19 cellular contexts compared by ENCODE assay signal in genomic region chr12:49028666-49029275, GRCh38. TPM values are rescaled to one million over a fixed set of nuclear protein-coding genes. Genes with fewer than 3 reads are reported as not detected.
A peak's percentile ranks its signal among the peaks of the same experiment; 100 is the strongest.
DNase-seq lines count a peak whose midpoint lies in the region; ATAC-seq and TF ChIP-seq lines count a peak whose summit lies in the region.
"Had no signal": no experiment of that assay in that cellular context is flagged by ENCODE, and none has a peak within 500 bp of the region (broad histone marks: within the 10 kb centered on the region; RNA-seq: fewer than 3 reads in every experiment).

No MANE protein-coding gene starts in this region.

- H3K9me3 ChIP-seq in CD8-positive, alpha-beta T cell (ENCODE audit: low read length) = no peaks in the 10 kb centered on the region
- H3K9me3 ChIP-seq: BLaER1 treated with 17β-estradiol and CSF1 and Interleukin-3, amounts not matched to agents 10 nM and 100 nM; SJSA1 had no signal

- peaks cover 74% of the 10 kb centered on the region for H3K36me3 Mint-ChIP-seq in CD8-positive, alpha-beta T cell
- H3K36me3 Mint-ChIP-seq in chondrocyte (ENCODE audit: low read depth) = peaks cover 29% of the 10 kb centered on the region
- H3K36me3 Mint-ChIP-seq in osteocyte (ENCODE audit: unreplicated experiment) = peaks cover 31% of the 10 kb centered on the region

- in situ Hi-C loops in G401 (cut with HindIII; ENCODE audit: low sequenced_read_pairs) = no loop called here

- H3K4me1 ChIP-seq in CD8-positive, alpha-beta T cell (ENCODE audit: insufficient read depth, low read length) = no peaks in the 10 kb centered on the region
- H3K4me1 ChIP-seq: SJSA1 had no signal

- CTCF ChIA-PET in CD8-positive, alpha-beta T cell (lab: Charles Lee) = no interaction called here

- H3K27me3 ChIP-seq in CD8-positive, alpha-beta T cell (ENCODE audit: insufficient read depth, low read length) = no peaks in the 10 kb centered on the region
- H3K27me3 ChIP-seq: BLaER1 treated with 17β-estradiol and CSF1 and Interleukin-3, amounts not matched to agents 10 nM and 100 nM; SJSA1 had no signal

- no peak for ATAC-seq in CD8-positive, alpha-beta T cell
- no peak for ATAC-seq in HG02588 (IDR thresholded peaks at IDR 0.05; ENCODE audit: unreplicated experiment)
- no peak for ATAC-seq in GM21737 (IDR thresholded peaks at IDR 0.05; ENCODE audit: unreplicated experiment)
- ATAC-seq: Right ventricle myocardium inferior had no signal

- intact Hi-C loops in CD8-positive, alpha-beta T cell (cut with DNase I, micrococcal nuclease) = no loop called here

- H3K27ac ChIP-seq in CD8-positive, alpha-beta T cell (ENCODE audit: low read depth, low read length) = no peak overlapping the region
- H3K27ac ChIP-seq: BLaER1 treated with 17β-estradiol and CSF1 and Interleukin-3, amounts not matched to agents 10 nM and 100 nM; SJSA1 had no signal

- peaks cover 40% of the 10 kb centered on the region for H3K36me3 ChIP-seq in CD8-positive, alpha-beta T cell (ENCODE audit: insufficient read depth, low read length)

- POLR2A ChIA-PET in CD8-positive, alpha-beta T cell (lab: Charles Lee) = interaction anchor here (0.6 kb wide), 1 partner anchor 178 kb away, joined by 3 read pairs; no protein-coding TSS in a partner anchor

- no peaks in the 10 kb centered on the region for H3K27me3 Mint-ChIP-seq in CD8-positive, alpha-beta T cell (ENCODE audit: low read depth)
- no peaks in the 10 kb centered on the region for H3K27me3 Mint-ChIP-seq in chondrocyte (ENCODE audit: low read depth)
- H3K27me3 Mint-ChIP-seq in osteocyte (ENCODE audit: unreplicated experiment) = no peaks in the 10 kb centered on the region

- no peaks in the 10 kb centered on the region for H3K9me3 Mint-ChIP-seq in CD8-positive, alpha-beta T cell
- H3K9me3 Mint-ChIP-seq in chondrocyte (ENCODE audit: low read depth) = no peaks in the 10 kb centered on the region
- no peaks in the 10 kb centered on the region for H3K9me3 Mint-ChIP-seq in osteocyte (ENCODE audit: unreplicated experiment)

- H3K27ac Mint-ChIP-seq in CD8-positive, alpha-beta T cell = peak overlapping the region; percentile 37
- H3K27ac Mint-ChIP-seq in chondrocyte (ENCODE audit: unreplicated experiment) = no peak overlapping the region
- H3K27ac Mint-ChIP-seq in osteocyte (ENCODE audit: unreplicated experiment) = no peak overlapping the region

- no peak overlapping the region for H3K4me3 ChIP-seq in CD8-positive, alpha-beta T cell (ENCODE audit: low read depth, low read length)
- H3K4me3 ChIP-seq: BLaER1 treated with 17β-estradiol and CSF1 and Interleukin-3, amounts not matched to agents 10 nM and 100 nM; SJSA1 had no signal

- no peaks in the 10 kb centered on the region for H3K4me1 Mint-ChIP-seq in CD8-positive, alpha-beta T cell (ENCODE audit: low read depth)
- H3K4me1 Mint-ChIP-seq in chondrocyte (ENCODE audit: low read depth) (no peaks in the 10 kb centered on the region), osteocyte (ENCODE audit: unreplicated experiment) (no peaks in the 10 kb centered on the region)

- no peak overlapping the region for H3K4me3 Mint-ChIP-seq in CD8-positive, alpha-beta T cell
- no peak overlapping the region for H3K4me3 Mint-ChIP-seq in chondrocyte (ENCODE audit: unreplicated experiment)
- H3K4me3 Mint-ChIP-seq in osteocyte (ENCODE audit: unreplicated experiment) = no peak overlapping the region

- DNase-seq in 8988T (peak; percentile 2), chondrocyte (ENCODE audit: low spot score) (peak; percentile 77), osteocyte (ENCODE audit: extremely low spot score, unreplicated experiment) (peak; percentile 71), G401 (ENCODE audit: low spot score) (no peak)
- DNase-seq in CD8-positive, alpha-beta T cell = no peak
- DNase-seq: DMS53, GF-D8, Karpas-422, NCI-H1417, NCI-H1694 treated with DMSO at 0.1 percent for 48 hours, NCI-H446 treated with DMSO at 0.1 percent for 48 hours, NCI-H526 treated with DMSO at 0.1 percent for 48 hours had no signal

- no peak for TF ChIP-seq CTCF in CD8-positive, alpha-beta T cell (IDR thresholded peaks at IDR 0.05)
- TF ChIP-seq CTCF in chondrocyte (IDR thresholded peaks at IDR 0.05) (no peak), osteocyte (IDR thresholded peaks at IDR 0.05) (no peak)

RNA-seq across cellular contexts. Expression of gene PRKAG1, which starts 10.2 kb away (rescaled TPM):
- 10 to 100 TPM; 30.2 to 34.3 TPM for total RNA-seq in CD8-positive, alpha-beta T cell
- total RNA-seq in chondrocyte (61.5 to 77.1 TPM (median 61.7 TPM) in 3 replicates), osteocyte (75.6 and 80.6 TPM in 2 replicates)
- 63.5 and 71.2 TPM in 2 replicates for total RNA-seq in G401 (2014; rRNA removed; shearing (Covaris generic))

RNA-seq across cellular contexts. Expression of gene DDN, which starts 29.6 kb away (rescaled TPM):
- total RNA-seq in CD8-positive, alpha-beta T cell = 1 to 10 TPM; 1.3 TPM
- total RNA-seq in chondrocyte = 0.10 to 0.74 TPM (median 0.72 TPM) in 3 replicates
- 0.08 and 0.26 TPM in 2 replicates for total RNA-seq in osteocyte
- 2.3 and 5.2 TPM in 2 replicates for total RNA-seq in G401 (2014; rRNA removed; shearing (Covaris generic))
- total RNA-seq: M059J had no signal

RNA-seq across cellular contexts. Expression of gene KMT2D, which starts 31.8 kb away (rescaled TPM):
- total RNA-seq in CD8-positive, alpha-beta T cell = 100 to 1,000 TPM; 112 to 127 TPM
- total RNA-seq in chondrocyte (65.4 to 73.8 TPM (median 70.7 TPM) in 3 replicates), osteocyte (91.2 and 97.5 TPM in 2 replicates)
- 13.8 and 18.6 TPM in 2 replicates for total RNA-seq in G401 (2014; rRNA removed; shearing (Covaris generic))

RNA-seq across cellular contexts. Expression of gene RHEBL1, which starts 41.0 kb away (rescaled TPM):
- 1 to 10 TPM; 4.7 to 5.6 TPM for total RNA-seq in CD8-positive, alpha-beta T cell
- 0.64 to 0.95 TPM in 2 of 3 replicates, not detected in the other for total RNA-seq in chondrocyte
- total RNA-seq in osteocyte = 0.86 and 1.2 TPM in 2 replicates
- 2.5 and 3.5 TPM in 2 replicates for total RNA-seq in G401 (2014; rRNA removed; shearing (Covaris generic))

RNA-seq across cellular contexts. Expression of gene WNT1, which starts 50.6 kb away (rescaled TPM):
- total RNA-seq in CD8-positive, alpha-beta T cell = 1 to 10 TPM; 5.6 to 5.9 TPM
- total RNA-seq in chondrocyte (not detected in 3 replicates), osteocyte (not detected in 2 replicates)
- total RNA-seq in G401 (2014; rRNA removed; shearing (Covaris generic)) = not detected in 2 replicates
- total RNA-seq: H1, M059J, Right ventricle myocardium inferior, SJSA1 had no signal

Comparison
In these comparisons a context has a peak if more than half of its experiments do, and no peak if none do; other contexts are left out.
1. DNase-seq: peak in 8988T (single experiment), chondrocyte (single experiment) and osteocyte (single experiment); none in CD8-positive, alpha-beta T cell (0 of 7) and G401 (single experiment).